Comparison of ENCODE assay signal across 9 cellular contexts in genomic region chr12:117836476-117836875, GRCh38.
"Had no signal": no experiment of that assay in that cellular context is flagged by ENCODE, and none has a peak within 500 bp of the region (broad histone marks: within the 10 kb centered on the region; RNA-seq: fewer than 3 reads in every experiment).

No MANE protein-coding gene starts in this region.

- H3K27me3 ChIP-seq: ascending aorta, cardiac muscle cell, foreskin keratinocyte, pancreas, uterus had no signal

- H3K9me3 ChIP-seq: ascending aorta, esophagus muscularis mucosa, left ventricle myocardium inferior, pancreas, psoas muscle, uterus had no signal

- H3K36me3 ChIP-seq: ascending aorta, cardiac muscle cell, esophagus muscularis mucosa, left ventricle myocardium inferior, pancreas, uterus had no signal

- H3K4me1 ChIP-seq: ascending aorta, foreskin keratinocyte, pancreas, psoas muscle, uterus had no signal

- H3K27ac ChIP-seq: ascending aorta, cardiac muscle cell, esophagus muscularis mucosa, foreskin keratinocyte, left ventricle myocardium inferior, pancreas, psoas muscle, uterus had no signal

- H3K4me3 ChIP-seq: ascending aorta, cardiac muscle cell, esophagus muscularis mucosa, left ventricle myocardium inferior, pancreas, psoas muscle, smooth muscle cell, uterus had no signal
